Comparison of ENCODE assay signal across 30 cellular contexts in genomic region chr4:163693211-163693610, GRCh38.
DNase-seq lines count a peak whose midpoint lies in the region; ATAC-seq and TF ChIP-seq lines count a peak whose summit lies in the region.
"Had no signal": no experiment of that assay in that cellular context is flagged by ENCODE, and none has a peak within 500 bp of the region (broad histone marks: within the 10 kb centered on the region; RNA-seq: fewer than 3 reads in every experiment).

No MANE protein-coding gene starts in this region.

- no peak overlapping the region for H3K4me3 Mint-ChIP-seq in type B pancreatic cell
- H3K4me3 Mint-ChIP-seq: activated T-helper 17 cell treated with anti-CD3 and anti-CD28 coated beads, Interleukin-2, amount 50 U/mL, for 72 hours; endodermal cell; IgD-negative memory B cell; natural killer cell treated with Interleukin-12 subunit alpha and Interleukin-12 subunit beta and Interleukin-15 and Interleukin-18, amount 100 ng/mL, for 72 hours; stimulated activated naive CD8-positive, alpha-beta T cell treated with anti-CD3 and anti-CD28 coated beads, Interleukin-15, amount 100 ng/mL, for 72 hours had no signal

- ATAC-seq in GM21526 (IDR thresholded peaks at IDR 0.05; ENCODE audit: low FRiP score, unreplicated experiment) (no peak), HG02623 (IDR thresholded peaks at IDR 0.05; ENCODE audit: unreplicated experiment) (no peak)
- ATAC-seq: activated T-helper 17 cell treated with anti-CD3 and anti-CD28 coated beads, Interleukin-2, amount 50 U/mL, for 72 hours; body of pancreas; natural killer cell treated with Interleukin-12 subunit alpha and Interleukin-12 subunit beta and Interleukin-15 and Interleukin-18, amount 100 ng/mL, for 72 hours; stimulated activated naive CD8-positive, alpha-beta T cell treated with anti-CD3 and anti-CD28 coated beads, Interleukin-15, amount 100 ng/mL, for 72 hours had no signal

- peak; percentile 47 for DNase-seq in A172 (ENCODE audit: low spot score)
- DNase-seq in HS-27A (ENCODE audit: low read depth): peak; percentile 45
- DNase-seq in amniotic epithelial cell (ENCODE audit: low read depth): peak; percentile 28
- peak; percentile 8 for DNase-seq in fibroblast of the aortic adventitia (ENCODE audit: low read depth)
- no peak for DNase-seq in type B pancreatic cell (ENCODE audit: extremely low spot score, unreplicated experiment)
- no peak for DNase-seq in UCSD-AML1 (lab: John Stamatoyannopoulos, UW; ENCODE audit: unreplicated experiment)
- DNase-seq: 8988T; activated CD4-positive, alpha-beta T cell treated with anti-CD3 and anti-CD28 coated beads, Interleukin-2, amount 50 U/mL, for 1 hour; body of pancreas; Caco-2; endodermal cell; left ventricle myocardium inferior; MG63; midbrain; NCI-H1417 treated with DMSO at 0.1 percent for 48 hours; NCI-H524; ovary; stimulated activated CD4-positive, alpha-beta T cell treated with anti-CD3 and anti-CD28 coated beads, Interleukin-12 subunit alpha, Interleukin-12 subunit beta, amount 100 ng/mL, for 4 hours; stimulated activated CD4-positive, alpha-beta T cell treated with anti-CD3 and anti-CD28 coated beads, Interleukin-4, amount 100 ng/mL, for 4 hours; stimulated activated naive CD8-positive, alpha-beta T cell treated with anti-CD3 and anti-CD28 coated beads, Interleukin-15, amount 100 ng/mL, for 72 hours; T-helper 2 cell had no signal

- TF ChIP-seq CTCF in fibroblast of the aortic adventitia (IDR thresholded peaks at IDR 0.05; ENCODE audit: insufficient read depth, low read length) (no peak), type B pancreatic cell (conservative IDR thresholded peaks at IDR 0.05) (no peak)

- no peak overlapping the region for H3K27ac Mint-ChIP-seq in type B pancreatic cell
- H3K27ac Mint-ChIP-seq: activated naive CD4-positive, alpha-beta T cell treated with anti-CD3 and anti-CD28 coated beads, Interleukin-2, amount 50 U/mL, for 72 hours; activated T-helper 17 cell treated with anti-CD3 and anti-CD28 coated beads, Interleukin-2, amount 50 U/mL, for 72 hours; endodermal cell; IgD-negative memory B cell; natural killer cell treated with Interleukin-12 subunit alpha and Interleukin-12 subunit beta and Interleukin-15 and Interleukin-18, amount 100 ng/mL, for 72 hours; stimulated activated naive CD8-positive, alpha-beta T cell treated with anti-CD3 and anti-CD28 coated beads, Interleukin-15, amount 100 ng/mL, for 72 hours had no signal

- H3K27me3 Mint-ChIP-seq in type B pancreatic cell: no peaks in the 10 kb centered on the region
- H3K27me3 Mint-ChIP-seq: natural killer cell treated with Interleukin-12 subunit alpha and Interleukin-12 subunit beta and Interleukin-15 and Interleukin-18, amount 100 ng/mL, for 72 hours had no signal

- no peaks in the 10 kb centered on the region for H3K36me3 Mint-ChIP-seq in type B pancreatic cell
- H3K36me3 Mint-ChIP-seq: activated naive CD4-positive, alpha-beta T cell treated with anti-CD3 and anti-CD28 coated beads, Interleukin-2, amount 50 U/mL, for 72 hours; IgD-negative memory B cell; natural killer cell treated with Interleukin-12 subunit alpha and Interleukin-12 subunit beta and Interleukin-15 and Interleukin-18, amount 100 ng/mL, for 72 hours had no signal

- H3K4me1 Mint-ChIP-seq in type B pancreatic cell (ENCODE audit: unreplicated experiment): no peaks in the 10 kb centered on the region
- H3K4me1 Mint-ChIP-seq: activated T-helper 17 cell treated with anti-CD3 and anti-CD28 coated beads, Interleukin-2, amount 50 U/mL, for 72 hours; endodermal cell; IgD-negative memory B cell; stimulated activated naive CD8-positive, alpha-beta T cell treated with anti-CD3 and anti-CD28 coated beads, Interleukin-15, amount 100 ng/mL, for 72 hours had no signal

- no peak overlapping the region for H3K4me3 ChIP-seq in fibroblast of the aortic adventitia (ENCODE audit: low read depth, low read length)
- H3K4me3 ChIP-seq: BLaER1, body of pancreas, coronary artery, left ventricle myocardium inferior, MG63, ovary, tibial nerve had no signal

- no peaks in the 10 kb centered on the region for H3K9me3 Mint-ChIP-seq in type B pancreatic cell
- H3K9me3 Mint-ChIP-seq: activated T-helper 17 cell treated with anti-CD3 and anti-CD28 coated beads, Interleukin-2, amount 50 U/mL, for 72 hours; endodermal cell; natural killer cell treated with Interleukin-12 subunit alpha and Interleukin-12 subunit beta and Interleukin-15 and Interleukin-18, amount 100 ng/mL, for 72 hours had no signal

Comparison
In these comparisons a context has a peak if more than half of its experiments do, and no peak if none do; other contexts are left out.
1. DNase-seq: peak in A172 (single experiment), HS-27A (single experiment), amniotic epithelial cell (single experiment) and fibroblast of the aortic adventitia (single experiment); none in type B pancreatic cell (single experiment) and UCSD-AML1 (single experiment).